Comparison of ENCODE assay signal across 19 cellular contexts in genomic region chr13:112973577-112973951, GRCh38.
"Had no signal": no experiment of that assay in that cellular context is flagged by ENCODE, and none has a peak within 500 bp of the region (broad histone marks: within the 10 kb centered on the region; RNA-seq: fewer than 3 reads in every experiment).

No MANE protein-coding gene starts in this region.

- H3K4me3 ChIP-seq: adrenal gland, esophagus squamous epithelium, tibial nerve, vagina had no signal

- H3K27ac ChIP-seq: adrenal gland, esophagus squamous epithelium, tibial nerve, vagina had no signal

- ATAC-seq: activated CD4-positive, alpha-beta T cell treated with anti-CD3 and anti-CD28 coated beads for 36 hours; activated naive CD4-positive, alpha-beta T cell treated with anti-CD3 and anti-CD28 coated beads, Interleukin-2, amount 50 U/mL, for 72 hours; left colon; stimulated activated naive CD8-positive, alpha-beta T cell treated with anti-CD3 and anti-CD28 coated beads, Interleukin-15, Interleukin-2, amounts not matched to agents 100 U/mL and 50 U/mL, for 24 hours; WTC11 had no signal

- H3K36me3 ChIP-seq: adrenal gland, esophagus squamous epithelium, tibial nerve, vagina had no signal

- DNase-seq: activated CD4-positive, alpha-beta T cell treated with anti-CD3 and anti-CD28 coated beads for 36 hours; activated CD4-positive, alpha-beta T cell treated with anti-CD3 and anti-CD28 coated beads, Interleukin-2, amount 50 U/mL, for 48 hours; activated gamma-delta T cell; adrenal gland; dermis blood vessel endothelial cell; effector memory CD4-positive, alpha-beta T cell; esophagus squamous epithelium; mammary epithelial cell; midbrain; stimulated activated CD4-positive, alpha-beta T cell treated with anti-CD3 and anti-CD28 coated beads, Interleukin-2, amount 100 ng/mL, for 24 hours; stimulated activated naive CD8-positive, alpha-beta T cell treated with anti-CD3 and anti-CD28 coated beads, Interleukin-15, Interleukin-2, amounts not matched to agents 100 U/mL and 50 U/mL, for 24 hours; substantia nigra had no signal

- FAIRE-seq: endothelial cell of umbilical vein, islet of Langerhans had no signal

- H3K9me3 ChIP-seq: adrenal gland, esophagus squamous epithelium, tibial nerve, vagina had no signal

- H3K27me3 ChIP-seq: vagina had no signal
